ENCODE assay signal across 8 cellular contexts in genomic region chr2:38778686-38779082, GRCh38. TPM values are rescaled to one million over a fixed set of nuclear protein-coding genes. Genes with fewer than 3 reads are reported as not detected.
DNase-seq lines count a peak whose midpoint lies in the region; ATAC-seq and TF ChIP-seq lines count a peak whose summit lies in the region.

No MANE protein-coding gene starts in this region.

- no peak for TF ChIP-seq CTCF in activated CD8-positive, alpha-beta T cell treated with anti-CD3 and anti-CD28 coated beads for 36 hours (IDR thresholded peaks at IDR 0.05)

- H3K9me3 Mint-ChIP-seq in T-helper 2 cell treated with Interferon-gamma antibody and Interleukin-4, amounts not matched to agents 5 μg/mL and 100 μg/mL, for 36 hours: no peaks in the 10 kb centered on the region
- no peaks in the 10 kb centered on the region for H3K9me3 Mint-ChIP-seq in activated CD8-positive, alpha-beta T cell treated with anti-CD3 and anti-CD28 coated beads for 36 hours
- no peaks in the 10 kb centered on the region for H3K9me3 Mint-ChIP-seq in immature natural killer cell

- intact Hi-C loops in activated CD8-positive, alpha-beta T cell treated with anti-CD3 and anti-CD28 coated beads for 36 hours (cut with micrococcal nuclease): no loop called here

- peaks cover 10% of the 10 kb centered on the region for H3K36me3 Mint-ChIP-seq in T-helper 2 cell treated with Interferon-gamma antibody and Interleukin-4, amounts not matched to agents 5 μg/mL and 100 μg/mL, for 36 hours (ENCODE audit: low read depth)
- peaks cover 15% of the 10 kb centered on the region for H3K36me3 Mint-ChIP-seq in activated CD8-positive, alpha-beta T cell treated with anti-CD3 and anti-CD28 coated beads for 36 hours (ENCODE audit: low read depth)
- H3K36me3 Mint-ChIP-seq in immature natural killer cell: peaks cover 4 to 11% (median 8%) of the 10 kb centered on the region in 3 donors

- H3K27ac Mint-ChIP-seq in T-helper 2 cell treated with Interferon-gamma antibody and Interleukin-4, amounts not matched to agents 5 μg/mL and 100 μg/mL, for 36 hours: peak overlapping the region; percentile 95
- peak overlapping the region; percentile 91 for H3K27ac Mint-ChIP-seq in activated CD8-positive, alpha-beta T cell treated with anti-CD3 and anti-CD28 coated beads for 36 hours
- H3K27ac Mint-ChIP-seq in immature natural killer cell: peak overlapping the region; percentile 90 to 99 (median 96)

- ATAC-seq in activated CD8-positive, alpha-beta T cell treated with anti-CD3 and anti-CD28 coated beads for 36 hours: no peak
- ATAC-seq in GM18868 (IDR thresholded peaks at IDR 0.05; ENCODE audit: unreplicated experiment) (no peak), GM21825 (IDR thresholded peaks at IDR 0.05; ENCODE audit: unreplicated experiment) (no peak)

- DNase-seq in T-helper 2 cell treated with Interferon-gamma antibody and Interleukin-4, amounts not matched to agents 5 μg/mL and 100 μg/mL, for 36 hours (ENCODE audit: low spot score): no peak
- no peak for DNase-seq in T-helper 2 cell
- no peak for DNase-seq in activated CD8-positive, alpha-beta T cell treated with anti-CD3 and anti-CD28 coated beads for 36 hours
- DNase-seq in immature natural killer cell: no peak
- no peak for DNase-seq in activated gamma-delta T cell (lab: John Stamatoyannopoulos, UW)

- H3K27ac ChIP-seq in temporal lobe (ENCODE audit: low read depth, low read length): peak overlapping the region; percentile 30

- H3K4me3 Mint-ChIP-seq in T-helper 2 cell treated with Interferon-gamma antibody and Interleukin-4, amounts not matched to agents 5 μg/mL and 100 μg/mL, for 36 hours: peak overlapping the region; percentile 98
- H3K4me3 Mint-ChIP-seq in activated CD8-positive, alpha-beta T cell treated with anti-CD3 and anti-CD28 coated beads for 36 hours: peak overlapping the region; percentile 96
- peak overlapping the region; percentile 94 to 98 (median 95) for H3K4me3 Mint-ChIP-seq in immature natural killer cell

- H3K4me1 Mint-ChIP-seq in T-helper 2 cell treated with Interferon-gamma antibody and Interleukin-4, amounts not matched to agents 5 μg/mL and 100 μg/mL, for 36 hours (ENCODE audit: low read depth): peaks cover 14% of the 10 kb centered on the region
- peaks cover 8% of the 10 kb centered on the region for H3K4me1 Mint-ChIP-seq in activated CD8-positive, alpha-beta T cell treated with anti-CD3 and anti-CD28 coated beads for 36 hours (ENCODE audit: low read depth)
- peaks cover 12 to 17% of the 10 kb centered on the region in 2 donors for H3K4me1 Mint-ChIP-seq in immature natural killer cell

- CTCF ChIA-PET in activated CD8-positive, alpha-beta T cell treated with anti-CD3 and anti-CD28 coated beads for 36 hours (lab: Charles Lee): no interaction called here

- POLR2A ChIA-PET in activated CD8-positive, alpha-beta T cell treated with anti-CD3 and anti-CD28 coated beads for 36 hours (lab: Charles Lee): interaction anchor here (0.7 to 6.5 kb wide), 4 partner anchors 14 to 35 kb away, joined by 3 to 59 read pairs (median 8); partner anchors contain the start of gene SRSF7

- H3K27me3 Mint-ChIP-seq in T-helper 2 cell treated with Interferon-gamma antibody and Interleukin-4, amounts not matched to agents 5 μg/mL and 100 μg/mL, for 36 hours (ENCODE audit: low read depth): peaks cover 15% of the 10 kb centered on the region
- peaks cover 6% of the 10 kb centered on the region for H3K27me3 Mint-ChIP-seq in activated CD8-positive, alpha-beta T cell treated with anti-CD3 and anti-CD28 coated beads for 36 hours
- H3K27me3 Mint-ChIP-seq in immature natural killer cell (ENCODE audit: low read depth in 3 of 3): peaks cover 3 to 13% (median 5%) of the 10 kb centered on the region in 3 donors

RNA-seq across cellular contexts. Expression of gene GEMIN6, which starts 0.7 kb away (rescaled TPM):
- total RNA-seq in activated CD8-positive, alpha-beta T cell treated with anti-CD3 and anti-CD28 coated beads for 36 hours: 10 to 100 TPM; 30.2 to 33.4 TPM
- 10 to 100 TPM in 1 of 3 donors, 1 to 10 TPM in 2; 5.8 to 13.6 (median 7.9) TPM for polyA plus RNA-seq in immature natural killer cell
- 8.6 TPM for total RNA-seq in temporal lobe

RNA-seq across cellular contexts. Expression of gene SRSF7, which starts 27.5 kb away (rescaled TPM):
- total RNA-seq in activated CD8-positive, alpha-beta T cell treated with anti-CD3 and anti-CD28 coated beads for 36 hours: 100 to 1,000 TPM; 320 to 333 TPM
- 100 to 1,000 TPM; 171 to 209 (median 203) TPM for polyA plus RNA-seq in immature natural killer cell
- total RNA-seq in temporal lobe: 86.5 TPM
